ENCODE assay signal across 17 cellular contexts in the genomic region with DNA sequence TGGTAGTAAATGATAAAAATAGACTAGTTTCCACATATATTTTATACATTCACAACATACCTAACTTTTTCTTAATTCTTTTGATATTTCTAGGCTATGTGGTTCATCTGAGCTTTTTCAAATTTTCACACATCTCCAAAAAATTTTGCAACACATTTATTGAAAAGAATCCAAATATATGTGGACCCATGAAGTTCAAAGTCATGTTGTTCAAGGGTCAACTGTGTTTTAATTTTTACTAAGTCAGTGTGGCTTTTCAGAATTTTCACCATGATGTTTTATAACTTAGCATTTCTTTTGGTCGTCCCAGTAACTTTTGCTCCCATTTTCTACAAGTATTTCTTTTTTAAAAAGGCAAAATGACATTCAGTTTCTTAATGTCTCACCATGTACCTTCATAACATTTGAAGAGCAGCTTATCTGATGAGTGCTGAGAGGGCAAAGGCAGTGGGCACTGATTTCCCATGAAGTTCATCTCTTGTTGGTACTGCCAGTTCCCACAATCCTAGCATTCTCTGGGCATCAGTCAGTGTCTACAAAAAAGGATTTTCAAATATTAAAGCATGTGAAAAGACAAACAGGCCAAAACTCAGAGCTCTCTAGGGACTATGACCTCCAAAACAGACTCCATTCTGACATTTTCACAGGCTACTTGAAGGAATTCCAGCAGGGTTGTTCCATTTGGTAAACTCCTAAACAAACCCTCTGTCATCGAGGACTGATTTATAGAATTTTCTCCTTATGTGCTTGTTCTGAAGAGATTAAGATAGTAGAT.
DNase-seq lines count a peak whose midpoint lies in the region; ATAC-seq and TF ChIP-seq lines count a peak whose summit lies in the region.
"Had no signal": no experiment of that assay in that cellular context is flagged by ENCODE, and none has a peak within 500 bp of the region (broad histone marks: within the 10 kb centered on the region; RNA-seq: fewer than 3 reads in every experiment).

No MANE protein-coding gene starts in this region.

- H3K4me1 ChIP-seq in psoas muscle: peaks cover 12% of the 10 kb centered on the region
- peaks cover 6% of the 10 kb centered on the region for H3K4me1 ChIP-seq in body of pancreas
- H3K4me1 ChIP-seq: SJCRH30 had no signal

- intact Hi-C loops in left ventricle myocardium superior (cut with micrococcal nuclease) (no loop called here), psoas muscle (cut with DNase I) (no loop called here), body of pancreas (cut with DNase I) (no loop called here)

- DNase-seq in AG10803 (ENCODE audit: low read depth): peak; percentile 73
- DNase-seq in brain microvascular endothelial cell: peak; percentile 42
- DNase-seq in left ventricle myocardium superior: no peak
- no peak for DNase-seq in psoas muscle
- no peak for DNase-seq in NK-92 (lab: John Stamatoyannopoulos, UW; ENCODE audit: unreplicated experiment)
- DNase-seq in body of pancreas: no peak
- DNase-seq: activated CD8-positive, alpha-beta T cell treated with anti-CD3 and anti-CD28 coated beads, Interleukin-2, amount 10 ng/mL, durations not matched to agents 7 days and 5 days; effector CD4-positive, alpha-beta T cell; HCEC 1CT; kidney; natural killer cell; NCI-H1436; SJCRH30 had no signal

- ATAC-seq in left ventricle myocardium superior (peak; percentile 68), psoas muscle (peak in 3 of 4 donors; percentile 48 to 81 (median 64)), GM18873 (IDR thresholded peaks at IDR 0.05; ENCODE audit: low FRiP score, unreplicated experiment) (no peak), body of pancreas (no peak), GM19395 (IDR thresholded peaks at IDR 0.05; ENCODE audit: unreplicated experiment) (no peak)
- ATAC-seq: activated CD8-positive, alpha-beta T cell treated with anti-CD3 and anti-CD28 coated beads, Interleukin-2, amount 10 ng/mL, durations not matched to agents 7 days and 5 days; natural killer cell had no signal

- H3K27ac ChIP-seq in brain microvascular endothelial cell (no peak overlapping the region), psoas muscle (no peak overlapping the region), body of pancreas (peak overlapping the region in 1 of 4 donors; percentile 4)
- H3K27ac ChIP-seq: KMS-11, SJCRH30 had no signal

- in situ Hi-C loops in brain microvascular endothelial cell (cut with HindIII; ENCODE audit: low pct_ligation_motif_present, low sequenced_read_pairs): no loop called here

- 33 to 57% (median 35%) methylated on average over 2 of the region's 2 CpGs for WGBS in psoas muscle, 3 donors
- WGBS in body of pancreas, 2 donors: 53 to 65% methylated on average over 2 of the region's 2 CpGs

- no peaks in the 10 kb centered on the region for H3K27me3 ChIP-seq in brain microvascular endothelial cell (replicated peaks)
- H3K27me3 ChIP-seq in psoas muscle (ENCODE audit: insufficient read depth in 3 of 3, low read length in 2 of 3): no peaks in the 10 kb centered on the region
- H3K27me3 ChIP-seq in body of pancreas: no peaks in the 10 kb centered on the region
- H3K27me3 ChIP-seq: SJCRH30 had no signal

- H3K9me3 ChIP-seq in psoas muscle (no peaks in the 10 kb centered on the region), body of pancreas (no peaks in the 10 kb centered on the region)
- H3K9me3 ChIP-seq: SJCRH30 had no signal

- H3K36me3 ChIP-seq in brain microvascular endothelial cell (replicated peaks) (no peaks in the 10 kb centered on the region), psoas muscle (ENCODE audit: insufficient read depth in 1 of 2, low read depth in 1 of 2) (no peaks in the 10 kb centered on the region), body of pancreas (replicated peaks in 1 of 2; ENCODE audit: insufficient read depth in 1 of 2, low read depth in 2 of 2) (no peaks in the 10 kb centered on the region)
- H3K36me3 ChIP-seq: SJCRH30 had no signal

- TF ChIP-seq POLR2A in body of pancreas (IDR thresholded peaks at IDR 0.05): no peak

- TF ChIP-seq CTCF in AG10803 (conservative IDR thresholded peaks at IDR 0.05; ENCODE audit: low read length) (no peak), brain microvascular endothelial cell (IDR thresholded peaks at IDR 0.05; ENCODE audit: low read depth, low read length, missing control alignments) (no peak), psoas muscle (IDR thresholded peaks at IDR 0.05) (no peak), body of pancreas (IDR thresholded peaks at IDR 0.05) (no peak)

- H3K4me3 ChIP-seq in AG10803 (ENCODE audit: low read length) (no peak overlapping the region), brain microvascular endothelial cell (ENCODE audit: low read depth, low read length) (no peak overlapping the region), psoas muscle (no peak overlapping the region), body of pancreas (no peak overlapping the region)
- H3K4me3 ChIP-seq: SJCRH30, smooth muscle cell had no signal

Comparison
In these comparisons a context has a peak if more than half of its experiments do, and no peak if none do; other contexts are left out.
1. DNase-seq: peak in AG10803 (single experiment) and brain microvascular endothelial cell (single experiment); none in left ventricle myocardium superior (single experiment), psoas muscle (0 of 2), NK-92 (single experiment) and body of pancreas (0 of 4).
2. ATAC-seq: peak in left ventricle myocardium superior (single experiment) and psoas muscle (3 of 4); none in GM18873 (single experiment), body of pancreas (single experiment) and GM19395 (single experiment).